In genomic region chr5:61407706-61408105, GRCh38 we compare ENCODE assay signal across 14 cellular contexts.
A peak's percentile ranks its signal among the peaks of the same experiment; 100 is the strongest.
DNase-seq lines count a peak whose midpoint lies in the region; ATAC-seq and TF ChIP-seq lines count a peak whose summit lies in the region.
"Had no signal": no experiment of that assay in that cellular context is flagged by ENCODE, and none has a peak within 500 bp of the region (broad histone marks: within the 10 kb centered on the region; RNA-seq: fewer than 3 reads in every experiment).

No MANE protein-coding gene starts in this region.

- no peak overlapping the region for H3K4me3 ChIP-seq in RWPE2 (ENCODE audit: severe bottlenecking)
- H3K4me3 ChIP-seq in epithelial cell of esophagus (ENCODE audit: low read length): no peak overlapping the region

- peak overlapping the region; percentile 90 for H3K27ac ChIP-seq in RWPE2 (ENCODE audit: poor library complexity, severe bottlenecking)
- H3K27ac ChIP-seq: testis had no signal

- H3K27me3 ChIP-seq in RWPE2 (ENCODE audit: insufficient read depth, poor library complexity, severe bottlenecking): no peaks in the 10 kb centered on the region
- H3K27me3 ChIP-seq: breast epithelium, testis had no signal

- no peaks in the 10 kb centered on the region for H3K9me3 ChIP-seq in RWPE2 (ENCODE audit: severe bottlenecking)
- H3K9me3 ChIP-seq: breast epithelium, testis had no signal

- H3K36me3 ChIP-seq in RWPE2 (ENCODE audit: low read depth): no peaks in the 10 kb centered on the region
- H3K36me3 ChIP-seq: breast epithelium had no signal

- no peaks in the 10 kb centered on the region for H3K9me3 Mint-ChIP-seq in osteocyte (ENCODE audit: unreplicated experiment)

- H3K4me1 ChIP-seq in RWPE2 (ENCODE audit: insufficient read depth, poor library complexity, severe bottlenecking): peaks cover 43% of the 10 kb centered on the region
- H3K4me1 ChIP-seq: breast epithelium had no signal

- no peaks in the 10 kb centered on the region for H3K36me3 Mint-ChIP-seq in osteocyte (ENCODE audit: unreplicated experiment)

- peak; percentile 13 for DNase-seq in ELR (ENCODE audit: low read depth)
- no peak for DNase-seq in RWPE2 (ENCODE audit: low spot score)
- peak; percentile 18 for DNase-seq in epithelial cell of esophagus (ENCODE audit: low read depth)
- DNase-seq in osteocyte (ENCODE audit: extremely low spot score, unreplicated experiment): no peak
- no peak for DNase-seq in NCI-H2107 treated with DMSO at 0.1 percent for 48 hours (lab: John Stamatoyannopoulos, UW; ENCODE audit: unreplicated experiment)
- no peak for DNase-seq in COLO829 (ENCODE audit: low spot score)
- no peak for DNase-seq in stimulated activated CD4-positive, alpha-beta T cell treated with anti-CD3 and anti-CD28 coated beads, Interleukin-1b, Interleukin-23, amount 100 ng/mL, for 48 hours
- DNase-seq: activated CD4-positive, alpha-beta T cell treated with anti-CD3 and anti-CD28 coated beads, Interleukin-2, amount 50 U/mL, for 4 hours; activated effector memory CD4-positive, alpha-beta T cell treated with anti-CD3 and anti-CD28 coated beads, Interleukin-2, amount 50 U/mL, for 16 hours; Kasumi-1; OCI-M1; testis had no signal

- peak; percentile 22; the same call in 1 of the 3 replicates for ATAC-seq in RWPE2 (ENCODE audit: low read depth)
- no peak for ATAC-seq in GM18907 (IDR thresholded peaks at IDR 0.05; ENCODE audit: unreplicated experiment)

- TF ChIP-seq CTCF in RWPE2 (IDR thresholded peaks at IDR 0.05; ENCODE audit: poor library complexity, severe bottlenecking): no peak
- TF ChIP-seq CTCF in epithelial cell of esophagus (IDR thresholded peaks at IDR 0.05; ENCODE audit: insufficient read depth, low read depth, low read length, missing control alignments): no peak
- no peak for TF ChIP-seq CTCF in osteocyte (IDR thresholded peaks at IDR 0.05)

- peaks cover 66% of the 10 kb centered on the region for H3K4me1 Mint-ChIP-seq in osteocyte (ENCODE audit: unreplicated experiment)

- no peaks in the 10 kb centered on the region for H3K27me3 Mint-ChIP-seq in osteocyte (ENCODE audit: unreplicated experiment)

- peak overlapping the region; percentile 89 for H3K27ac Mint-ChIP-seq in osteocyte (ENCODE audit: unreplicated experiment)

- H3K4me3 Mint-ChIP-seq in osteocyte (ENCODE audit: unreplicated experiment): peak overlapping the region; percentile 74

Comparison
In these comparisons a context has a peak if more than half of its experiments do, and no peak if none do; other contexts are left out.
1. DNase-seq: peak in ELR (single experiment) and epithelial cell of esophagus (single experiment); none in RWPE2 (single experiment), osteocyte (single experiment), NCI-H2107 treated with DMSO at 0.1 percent for 48 hours (single experiment), COLO829 (single experiment) and stimulated activated CD4-positive, alpha-beta T cell treated with anti-CD3 and anti-CD28 coated beads, Interleukin-1b, Interleukin-23, amount 100 ng/mL, for 48 hours (single experiment).